In the genomic region with DNA sequence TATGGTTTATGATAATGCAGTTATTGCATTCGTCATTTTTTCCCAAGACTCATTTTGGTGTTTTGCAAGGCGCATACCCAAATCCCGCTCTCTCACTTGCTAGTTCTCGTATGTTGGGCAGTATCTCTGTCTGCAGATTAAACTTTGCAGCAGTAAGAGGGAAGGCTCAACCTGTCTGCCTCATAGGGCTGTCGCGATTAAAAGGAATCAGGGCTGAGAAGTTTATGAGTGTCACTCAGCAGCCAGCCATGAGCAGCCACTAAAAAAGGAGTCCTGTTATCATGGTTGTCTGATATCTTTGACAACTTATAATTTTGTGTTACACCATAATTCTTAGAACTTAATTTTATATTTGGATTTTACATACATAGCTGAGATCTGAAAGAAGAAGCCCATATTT, we compare ENCODE assay signal across 20 cellular contexts. TPM values are rescaled to one million over a fixed set of nuclear protein-coding genes. Genes with fewer than 3 reads are reported as not detected.
DNase-seq lines count a peak whose midpoint lies in the region; ATAC-seq, FAIRE-seq and TF ChIP-seq lines count a peak whose summit lies in the region.
"Had no signal": no experiment of that assay in that cellular context is flagged by ENCODE, and none has a peak within 500 bp of the region (broad histone marks: within the 10 kb centered on the region; RNA-seq: fewer than 3 reads in every experiment).

No MANE protein-coding gene starts in this region.

- H3K27ac ChIP-seq in Karpas-422 (ENCODE audit: low read length), result no peak overlapping the region
- H3K27ac ChIP-seq: GM23248 had no signal

- H3K36me3 Mint-ChIP-seq in nephron progenitor cell (ENCODE audit: low read depth), result peaks cover 95% of the 10 kb centered on the region
- H3K36me3 Mint-ChIP-seq: CD4-positive, alpha-beta memory T cell had no signal

- peaks cover 62% of the 10 kb centered on the region for H3K9me3 Mint-ChIP-seq in nephron progenitor cell

- no peak for DNase-seq in Karpas-422
- DNase-seq in nephron progenitor cell, result no peak
- DNase-seq in medulla oblongata (ENCODE audit: extremely low spot score), result no peak
- no peak for DNase-seq in A172 (ENCODE audit: low spot score)
- DNase-seq: 8988T; C1 segment of cervical spinal cord; Calu3; CD4-positive, alpha-beta memory T cell; COR-L47; DMS153; DND-41; GM23248; H7; HCEC 1CT had no signal

- FAIRE-seq in TTC549 (lab: Jason Lieb, UNC), result peak; percentile 15
- FAIRE-seq: G401.6, GM12892, GM19239, H1 had no signal

- ATAC-seq in HG03457 (IDR thresholded peaks at IDR 0.05; ENCODE audit: unreplicated experiment), result no peak

- no peaks in the 10 kb centered on the region for H3K4me1 Mint-ChIP-seq in nephron progenitor cell
- H3K4me1 Mint-ChIP-seq: CD4-positive, alpha-beta memory T cell had no signal

- H3K9me3 ChIP-seq in Karpas-422 (ENCODE audit: low read length), result no peaks in the 10 kb centered on the region

- H3K4me1 ChIP-seq in Karpas-422 (ENCODE audit: low read length), result no peaks in the 10 kb centered on the region

- H2AFZ ChIP-seq in Karpas-422 (ENCODE audit: low read length), result 0 out of 2 replicates have a peak overlapping the region, but pooled peaks have one; percentile 21
- H2AFZ ChIP-seq: GM23248 had no signal

- H4K20me1 ChIP-seq in Karpas-422 (ENCODE audit: insufficient read depth, low read depth, low read length), result no peaks in the 10 kb centered on the region

- no peak overlapping the region for H3K4me3 ChIP-seq in Karpas-422 (ENCODE audit: low read length)
- H3K4me3 ChIP-seq: GM23248 had no signal

- no peaks in the 10 kb centered on the region for H3K79me2 ChIP-seq in Karpas-422 (ENCODE audit: low read length)

- H3K27me3 Mint-ChIP-seq in nephron progenitor cell (ENCODE audit: low read depth, poor library complexity), result peaks cover 4% of the 10 kb centered on the region

- TF ChIP-seq CTCF in nephron progenitor cell (IDR thresholded peaks at IDR 0.05), result no peak

- H3K4me2 ChIP-seq in Karpas-422 (ENCODE audit: low read depth, low read length, poor library complexity, severe bottlenecking), result no peak overlapping the region

- no peak overlapping the region for H3K4me3 Mint-ChIP-seq in nephron progenitor cell
- H3K4me3 Mint-ChIP-seq: CD4-positive, alpha-beta memory T cell had no signal

- H3K27ac Mint-ChIP-seq in nephron progenitor cell, result peak overlapping the region; percentile 23
- H3K27ac Mint-ChIP-seq: CD4-positive, alpha-beta memory T cell had no signal

- no peaks in the 10 kb centered on the region for H3K27me3 ChIP-seq in Karpas-422 (ENCODE audit: low read length)

- no peak overlapping the region for H3K9ac ChIP-seq in Karpas-422 (ENCODE audit: low read length)
- H3K9ac ChIP-seq: GM23248 had no signal

- no peaks in the 10 kb centered on the region for H3K36me3 ChIP-seq in Karpas-422 (ENCODE audit: insufficient read depth, low read length)

- H3K9me2 ChIP-seq in Karpas-422 (replicated peaks; ENCODE audit: insufficient read depth, low read length), result no peaks in the 10 kb centered on the region

RNA-seq across cellular contexts. Expression of a gene that starts 44.2 kb away (rescaled TPM):
- total RNA-seq in Karpas-422 (2014; rRNA removed; shearing (Covaris generic); ENCODE audit: low replicate concordance), result not detected in 2 replicates
- 7.2 and 11.7 TPM in 2 replicates for total RNA-seq in A172 (2014; rRNA removed; shearing (Covaris generic))
- total RNA-seq: CD4-positive, alpha-beta memory T cell had no signal

RNA-seq across cellular contexts. Expression of a gene that starts 56.2 kb away (rescaled TPM):
- not detected in 2 replicates for total RNA-seq in Karpas-422 (2014; rRNA removed; shearing (Covaris generic); ENCODE audit: low replicate concordance)
- total RNA-seq in A172 (2014; rRNA removed; shearing (Covaris generic)), result 17.7 and 32.0 TPM in 2 replicates

Comparison
In these comparisons a context has a peak if more than half of its experiments do, and no peak if none do; other contexts are left out.
1. RNA of a gene that starts 56.2 kb away (total RNA-seq): 17.7 to 32.0 TPM in A172; not detected in Karpas-422; every median in the first group is over 10 times any median in the second.